In the genomic region with DNA sequence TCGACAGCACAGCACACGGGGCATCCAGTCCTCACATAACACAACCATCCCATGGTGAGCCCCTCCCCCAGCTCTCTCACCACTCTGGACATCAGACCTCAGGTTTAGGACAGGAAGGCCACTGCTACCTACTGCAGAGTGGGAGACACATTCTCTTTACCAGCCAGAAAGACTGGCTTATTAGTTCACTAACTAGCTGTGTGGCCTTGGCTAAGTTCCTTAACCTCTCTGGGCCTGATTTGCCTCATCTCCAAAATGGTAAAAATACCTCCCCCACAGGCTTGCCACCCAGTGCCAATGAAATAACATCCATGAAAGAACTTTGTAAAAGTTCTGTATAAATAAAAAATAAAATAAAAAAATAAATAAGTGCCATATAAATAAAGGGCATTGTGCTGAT, we compare ENCODE assay signal across 2 cellular contexts.
TF ChIP-seq lines count a peak whose summit lies in the region.

No MANE protein-coding gene starts in this region.

TF ChIP-seq in HepG2, 621 proteins besides CTCF, POLR2A, EP300 and RAD21:
- TF ChIP-seq ZC3H13 (CRISPR knock-in tag; IDR thresholded peaks at IDR 0.05): no peak
- peak; percentile 64; the same call in 1 of the 2 replicates for TF ChIP-seq ZNF768 (CRISPR knock-in tag; IDR thresholded peaks at IDR 0.05)

TF ChIP-seq in K562, 482 proteins besides CTCF, POLR2A, EP300 and RAD21:
- peak in 1 of 2 experiments; percentile 39; a peak in 1 of 4 replicates for TF ChIP-seq KDM1A (IDR thresholded peaks at IDR 0.05)
- TF ChIP-seq, protein P1, sequence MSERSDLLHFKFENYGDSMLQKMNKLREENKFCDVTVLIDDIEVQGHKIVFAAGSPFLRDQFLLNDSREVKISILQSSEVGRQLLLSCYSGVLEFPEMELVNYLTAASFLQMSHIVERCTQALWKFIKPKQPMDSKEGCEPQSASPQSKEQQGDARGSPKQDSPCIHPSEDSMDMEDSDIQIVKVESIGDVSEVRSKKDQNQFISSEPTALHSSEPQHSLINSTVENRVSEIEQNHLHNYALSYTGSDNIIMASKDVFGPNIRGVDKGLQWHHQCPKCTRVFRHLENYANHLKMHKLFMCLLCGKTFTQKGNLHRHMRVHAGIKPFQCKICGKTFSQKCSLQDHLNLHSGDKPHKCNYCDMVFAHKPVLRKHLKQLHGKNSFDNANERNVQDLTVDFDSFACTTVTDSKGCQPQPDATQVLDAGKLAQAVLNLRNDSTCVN (CRISPR knock-in tag; IDR thresholded peaks at IDR 0.05): no peak
- TF ChIP-seq BCOR (IDR thresholded peaks at IDR 0.05): peak; percentile 76
- TF ChIP-seq RBM25 (IDR thresholded peaks at IDR 0.05; ENCODE audit: low read depth, low read length, severe bottlenecking): peak; percentile 89
- TF ChIP-seq ZFP36 (IDR thresholded peaks at IDR 0.05; ENCODE audit: low read depth, low read length, partially characterized antibody): peak; percentile 75
- no peak for TF ChIP-seq C11orf30 (IDR thresholded peaks at IDR 0.05; ENCODE audit: low read depth)
